ENCODE assay signal across 11 cellular contexts in genomic region chr3:161171639-161172552, GRCh38. TPM values are rescaled to one million over a fixed set of nuclear protein-coding genes. Genes with fewer than 3 reads are reported as not detected.
DNase-seq lines count a peak whose midpoint lies in the region; ATAC-seq and TF ChIP-seq lines count a peak whose summit lies in the region.
"Had no signal": no experiment of that assay in that cellular context is flagged by ENCODE, and none has a peak within 500 bp of the region (broad histone marks: within the 10 kb centered on the region; RNA-seq: fewer than 3 reads in every experiment).

No MANE protein-coding gene starts in this region.

- no peak for TF ChIP-seq POLR2A in suprapubic skin (IDR thresholded peaks at IDR 0.05)

- H4K91ac ChIP-seq in trophoblast cell (ENCODE audit: low read depth, low read length), result no peak overlapping the region

- H3K9me3 ChIP-seq in PC-9 (ENCODE audit: insufficient read depth, low read depth) (no peaks in the 10 kb centered on the region; the same call in 1 of the 2 replicates), trophoblast cell (ENCODE audit: insufficient read depth, low read depth, low read length) (no peaks in the 10 kb centered on the region), suprapubic skin (no peaks in the 10 kb centered on the region)

- no CpG with 5 or more reads among the region's 2 CpGs for WGBS in trophoblast cell (ENCODE audit: extremely low coverage, insufficient coverage, insufficient read length)
- WGBS in suprapubic skin, result 91% methylated on average over 2 of the region's 2 CpGs

- no peaks in the 10 kb centered on the region for H3K79me1 ChIP-seq in trophoblast cell (ENCODE audit: low read length)

- H3K4ac ChIP-seq in trophoblast cell (ENCODE audit: low read depth, low read length), result no peak overlapping the region

- no peaks in the 10 kb centered on the region for H3K4me1 ChIP-seq in PC-9 (replicated peaks; ENCODE audit: insufficient read depth)
- H3K4me1 ChIP-seq in trophoblast cell (ENCODE audit: control insufficient read depth in 1 of 2, insufficient read depth in 2 of 2, low read length in 2 of 2), result no peaks in the 10 kb centered on the region
- no peaks in the 10 kb centered on the region for H3K4me1 ChIP-seq in suprapubic skin
- H3K4me1 ChIP-seq: A549 had no signal

- H3K4me2 ChIP-seq in PC-9, result no peak overlapping the region
- no peak overlapping the region for H3K4me2 ChIP-seq in trophoblast cell (ENCODE audit: low read length)
- H3K4me2 ChIP-seq: A549 had no signal

- intact Hi-C loops in PC-9 (cut with micrococcal nuclease; ENCODE audit: unreplicated experiment), result no loop called here

- H3K4me3 ChIP-seq in PC-9, result no peak overlapping the region
- H3K4me3 ChIP-seq in epithelial cell of proximal tubule (ENCODE audit: low read depth, low read length), result no peak overlapping the region
- no peak overlapping the region for H3K4me3 ChIP-seq in trophoblast cell (ENCODE audit: low read depth, low read length)
- no peak overlapping the region for H3K4me3 ChIP-seq in suprapubic skin
- H3K4me3 ChIP-seq: A549 had no signal

- no peaks in the 10 kb centered on the region for H3K27me3 ChIP-seq in PC-9 (ENCODE audit: insufficient read depth, low read depth)
- H3K27me3 ChIP-seq in trophoblast cell (ENCODE audit: insufficient read depth, low read length), result no peaks in the 10 kb centered on the region
- no peaks in the 10 kb centered on the region for H3K27me3 ChIP-seq in suprapubic skin

- H2BK12ac ChIP-seq in trophoblast cell (ENCODE audit: low read length), result peak overlapping the region; percentile 31

- H4K20me1 ChIP-seq in PC-9 (ENCODE audit: insufficient read depth), result no peaks in the 10 kb centered on the region

- no peak for TF ChIP-seq EP300 in suprapubic skin (IDR thresholded peaks at IDR 0.05)

- TF ChIP-seq CTCF in PC-9 (conservative IDR thresholded peaks at IDR 0.05) (peak; percentile 46; the same call in 1 of the 2 replicates), epithelial cell of proximal tubule (conservative IDR thresholded peaks at IDR 0.05; ENCODE audit: low read depth, low read length) (peak; percentile 58), suprapubic skin (IDR thresholded peaks at IDR 0.05) (no peak)

- CTCF ChIA-PET in PC-9 (lab: Charles Lee), result no interaction called here

- peak; percentile 32 for DNase-seq in NCI-H146 (lab: John Stamatoyannopoulos, UW)
- DNase-seq in NCI-H146 treated with DMSO at 0.1 percent for 48 hours (lab: John Stamatoyannopoulos, UW; ENCODE audit: unreplicated experiment), result no peak
- no peak for DNase-seq in PC-9
- peak; percentile 52 for DNase-seq in epithelial cell of proximal tubule (ENCODE audit: low read depth)
- DNase-seq in trophoblast cell, result peak in 1 of 2 donors; percentile 63
- DNase-seq in suprapubic skin (ENCODE audit: low spot score in 2 of 2), result no peak
- DNase-seq: activated CD4-positive, CD25-positive, alpha-beta regulatory T cell had no signal

- POLR2A ChIA-PET in PC-9 (lab: Charles Lee; ENCODE audit: unreplicated experiment), result no interaction called here

- no peak overlapping the region for H3K18ac ChIP-seq in trophoblast cell (ENCODE audit: low read length)

- no TSS peak for BruUV-seq in PC-9 (replicated peaks; lab: Mats Ljungman, UMichigan)

- H3K27ac ChIP-seq in PC-9 (no peak overlapping the region), trophoblast cell (ENCODE audit: low read depth, low read length) (no peak overlapping the region), suprapubic skin (no peak overlapping the region)
- H3K27ac ChIP-seq: A549 had no signal

- H3K9me2 ChIP-seq in PC-9 (ENCODE audit: insufficient read depth), result no peaks in the 10 kb centered on the region

- no peak overlapping the region for H3K23ac ChIP-seq in trophoblast cell (ENCODE audit: low read length)

- H2BK5ac ChIP-seq in trophoblast cell (ENCODE audit: low read depth, low read length, poor library complexity), result no peak overlapping the region

- H3F3A ChIP-seq in PC-9 (ENCODE audit: insufficient read depth, low read depth), result no peaks in the 10 kb centered on the region

- ATAC-seq in GM18511 (IDR thresholded peaks at IDR 0.05; ENCODE audit: unreplicated experiment) (no peak), GM18502 (IDR thresholded peaks at IDR 0.05; ENCODE audit: poor library complexity, unreplicated experiment) (no peak)
- ATAC-seq: activated naive CD4-positive, alpha-beta T cell treated with anti-CD3 and anti-CD28 coated beads, Interleukin-2, amount 50 U/mL, for 72 hours had no signal

- H2AK5ac ChIP-seq in trophoblast cell (ENCODE audit: low read length), result no peak overlapping the region

- H3K36me3 ChIP-seq in PC-9 (ENCODE audit: low read depth) (no peaks in the 10 kb centered on the region), trophoblast cell (ENCODE audit: control insufficient read depth in 1 of 2, insufficient read depth in 2 of 2, low read length in 2 of 2) (no peaks in the 10 kb centered on the region), suprapubic skin (no peaks in the 10 kb centered on the region)

- H2AFZ ChIP-seq in PC-9 (no peak overlapping the region), trophoblast cell (ENCODE audit: insufficient read depth, low read length, poor library complexity) (no peak overlapping the region)

- no peak overlapping the region for H4K12ac ChIP-seq in trophoblast cell (ENCODE audit: low read depth, low read length)

- H3K79me2 ChIP-seq in PC-9 (ENCODE audit: low read depth), result no peaks in the 10 kb centered on the region
- no peaks in the 10 kb centered on the region for H3K79me2 ChIP-seq in trophoblast cell (ENCODE audit: control insufficient read depth, insufficient read depth, low read length, poor library complexity)

- no peak overlapping the region for H3K9ac ChIP-seq in trophoblast cell (ENCODE audit: low read length)

- no peak overlapping the region for H4K8ac ChIP-seq in trophoblast cell (ENCODE audit: low read depth, low read length)

- H2BK120ac ChIP-seq in trophoblast cell (ENCODE audit: insufficient read depth, low read length, poor library complexity), result no peak overlapping the region

- no peak overlapping the region for H3K14ac ChIP-seq in trophoblast cell (ENCODE audit: low read length)

RNA-seq across cellular contexts. Expression of gene NMD3, which starts 49.2 kb away (rescaled TPM):
- total RNA-seq in PC-9 (2021), result 56.5 and 64.2 TPM in 2 replicates
- total RNA-seq in epithelial cell of proximal tubule, result 40.2 and 57.8 TPM in 2 replicates
- 49.5 and 51.2 TPM in 2 replicates for polyA plus RNA-seq in trophoblast cell (2013)
- 10 to 100 TPM; 30.8 to 52.2 (median 36.2) TPM for total RNA-seq in suprapubic skin

Comparison
In these comparisons a context has a peak if more than half of its experiments do, and no peak if none do; other contexts are left out.
1. DNase-seq: peak in NCI-H146 (single experiment) and epithelial cell of proximal tubule (single experiment); none in NCI-H146 treated with DMSO at 0.1 percent for 48 hours (single experiment), PC-9 (0 of 2) and suprapubic skin (0 of 2).
2. CTCF ChIP-seq: peak in PC-9 (single experiment) and epithelial cell of proximal tubule (single experiment); none in suprapubic skin (0 of 2).